Comparison of ENCODE assay signal across 19 cellular contexts in the genomic region with DNA sequence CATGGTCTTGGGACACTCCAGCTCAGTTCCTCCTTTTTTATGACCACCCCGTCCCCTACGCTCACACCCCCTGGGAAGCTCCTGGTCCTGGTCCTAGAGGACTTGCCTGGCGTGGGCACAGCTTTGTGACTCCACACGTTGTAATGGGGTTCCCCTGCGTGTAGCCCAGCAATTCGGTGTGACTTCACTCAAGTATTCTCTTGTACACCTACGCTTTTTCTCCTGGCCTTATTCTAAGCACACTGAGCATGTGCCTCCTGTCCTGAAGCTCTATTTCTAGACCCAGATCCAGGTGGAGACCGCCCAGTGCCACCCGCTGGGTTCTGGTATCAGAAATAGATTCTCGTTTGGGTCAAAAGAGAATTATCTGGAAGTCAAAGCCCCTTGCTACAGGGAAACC. TPM values are rescaled to one million over a fixed set of nuclear protein-coding genes. Genes with fewer than 3 reads are reported as not detected.
A peak's percentile ranks its signal among the peaks of the same experiment; 100 is the strongest.
DNase-seq lines count a peak whose midpoint lies in the region; ATAC-seq, FAIRE-seq and TF ChIP-seq lines count a peak whose summit lies in the region.
"Had no signal": no experiment of that assay in that cellular context is flagged by ENCODE, and none has a peak within 500 bp of the region (broad histone marks: within the 10 kb centered on the region; RNA-seq: fewer than 3 reads in every experiment).

No MANE protein-coding gene starts in this region.

- WGBS in H1 (ENCODE audit: extremely low coverage in 1 of 2, insufficient coverage in 1 of 2, insufficient read length in 1 of 2, insufficient replicate concordance in 2 of 2, low coverage in 1 of 2, low lambda C conversion rate in 2 of 2, missing lambda C conversion rate in 1 of 2), 2 experiments, result 87% methylated on average over 8 of the region's 10 CpGs; no CpG with 5 or more reads in 1 of the 2 experiments
- 92 to 95% methylated on average over 10 of the region's 10 CpGs for WGBS in lower leg skin, 2 donors
- 90% methylated on average over 10 of the region's 10 CpGs for WGBS in SK-N-SH (ENCODE audit: low lambda C conversion rate)

- no peaks in the 10 kb centered on the region for H4K20me1 ChIP-seq in H1 (replicated peaks in 1 of 2; ENCODE audit: control insufficient read depth in 1 of 2, insufficient read depth in 2 of 2, low read length in 2 of 2)
- H4K20me1 ChIP-seq in SK-N-SH (ENCODE audit: insufficient read depth), result no peaks in the 10 kb centered on the region

- H4K5ac ChIP-seq in H1 (ENCODE audit: insufficient read length, low read depth, low read length), result no peak overlapping the region

- H3K27me3 ChIP-seq in H1 (replicated peaks in 1 of 4; ENCODE audit: control insufficient read depth in 3 of 4, extremely low read depth in 1 of 4, insufficient read depth in 3 of 4, low read length in 3 of 4) (no peaks in the 10 kb centered on the region), SK-N-SH (ENCODE audit: insufficient read depth) (no peaks in the 10 kb centered on the region)
- H3K27me3 ChIP-seq: BE2C had no signal

- no peak overlapping the region for H3K18ac ChIP-seq in H1 (ENCODE audit: extremely low read depth, low read length)

- TF ChIP-seq CTCF in NB4 (IDR thresholded peaks at IDR 0.05; ENCODE audit: low read depth, low read length), result no peak
- TF ChIP-seq CTCF in H1 (IDR thresholded peaks at IDR 0.05; ENCODE audit: control extremely low read depth in 1 of 3, insufficient read depth in 1 of 3, low read depth in 1 of 3, low read length in 3 of 3), result no peak
- no peak for TF ChIP-seq CTCF in natural killer cell (IDR thresholded peaks at IDR 0.05)
- TF ChIP-seq CTCF in lower leg skin (IDR thresholded peaks at IDR 0.05), result no peak
- no peak for TF ChIP-seq CTCF in SK-N-SH (IDR thresholded peaks at IDR 0.05)

- H3K79me2 ChIP-seq in H1 (ENCODE audit: control insufficient read depth in 1 of 2, insufficient read depth in 2 of 2, low read length in 2 of 2) (no peaks in the 10 kb centered on the region), SK-N-SH (ENCODE audit: insufficient read depth) (no peaks in the 10 kb centered on the region)

- peak overlapping the region; percentile 15 for H3K4me3 Mint-ChIP-seq in natural killer cell
- H3K4me3 Mint-ChIP-seq: CD4-positive, alpha-beta T cell had no signal

- TF ChIP-seq EP300 in H1 (IDR thresholded peaks at IDR 0.05; ENCODE audit: borderline replicate concordance in 1 of 2, low read depth in 2 of 2, low read length in 2 of 2) (no peak), SK-N-SH (IDR thresholded peaks at IDR 0.05; ENCODE audit: borderline replicate concordance in 1 of 2, low read depth in 1 of 2, low read length in 1 of 2) (no peak)

- peak overlapping the region; percentile 63 for H2BK120ac ChIP-seq in H1 (replicated peaks; ENCODE audit: low read depth, low read length)

- peaks cover 4 to 17% (median 4%) of the 10 kb centered on the region in 4 experiments for H3K4me1 ChIP-seq in H1 (replicated peaks in 1 of 4; ENCODE audit: control insufficient read depth in 3 of 4, insufficient read depth in 4 of 4, low read length in 3 of 4)
- peaks cover 0 to 60% of the 10 kb centered on the region in 2 experiments; a peak in 2 of 4 replicates for H3K4me1 ChIP-seq in SK-N-SH (ENCODE audit: control insufficient read depth in 1 of 2, insufficient read depth in 2 of 2, low read depth in 1 of 2, low read length in 1 of 2)

- FAIRE-seq in H1 (lab: Jason Lieb, UNC) (no peak), H54 (lab: Jason Lieb, UNC) (no peak)
- FAIRE-seq: A204.1, G401.6, HepG2 had no signal

- H3K9me2 ChIP-seq in SK-N-SH, result no peaks in the 10 kb centered on the region

- intact Hi-C loops in natural killer cell (cut with micrococcal nuclease), result no loop called here
- intact Hi-C loops in lower leg skin (cut with DNase I; ENCODE audit: low total_unique reads), result no loop called here

- no peaks in the 10 kb centered on the region for H3K36me3 Mint-ChIP-seq in natural killer cell

- H2BK15ac ChIP-seq in H1 (ENCODE audit: low read length), result no peak overlapping the region; the same call in 1 of the 2 replicates

- ATAC-seq in natural killer cell, result no peak
- ATAC-seq: HepG2 had no signal

- no peak overlapping the region for H3K56ac ChIP-seq in H1 (replicated peaks; ENCODE audit: insufficient read length, low read depth, low read length)

- H3K4me1 Mint-ChIP-seq in natural killer cell, result peaks cover 20 to 26% of the 10 kb centered on the region in 2 donors

- H3K9me3 ChIP-seq in H1 (ENCODE audit: insufficient read depth in 2 of 2, low read depth in 1 of 2, low read length in 1 of 2) (no peaks in the 10 kb centered on the region), SK-N-SH (no peaks in the 10 kb centered on the region)
- H3K9me3 ChIP-seq: BE2C, Caco-2 had no signal

- peak overlapping the region; percentile 82; the same call in 1 of the 2 replicates for H2BK12ac ChIP-seq in H1 (ENCODE audit: low read depth, low read length)

- no peaks in the 10 kb centered on the region for H3K79me1 ChIP-seq in H1 (ENCODE audit: low read depth, low read length)

- 0 out of 2 replicates have a peak overlapping the region, but pooled peaks have one; percentile 55 for H2BK20ac ChIP-seq in H1 (ENCODE audit: low read length)

- H2AFZ ChIP-seq in H1 (ENCODE audit: low read length) (no peak overlapping the region), SK-N-SH (ENCODE audit: low read depth) (no peak overlapping the region)

- no peak overlapping the region; the same call in 1 of the 2 replicates for H2BK5ac ChIP-seq in H1 (ENCODE audit: low read depth, low read length)

- H3K23me2 ChIP-seq in H1 (ENCODE audit: low read depth, low read length), result no peaks in the 10 kb centered on the region

- POLR2A ChIA-PET in H1 (lab: Charles Lee; ENCODE audit: partially characterized antibody) (interaction anchor here (0.9 to 1.3 kb wide), 3 partner anchors 12 to 105 kb away, joined by 3 read pairs; a partner anchor contains a TSS), SK-N-SH (lab: Yijun Ruan, JAX) (interaction anchor here (1.1 kb wide), 1 partner anchor 491 kb away, joined by 3 read pairs; no protein-coding TSS in a partner anchor)

- H2AK5ac ChIP-seq in H1 (ENCODE audit: low read depth, low read length), result 0 out of 2 replicates have a peak overlapping the region, but pooled peaks have one; percentile 40

- H3K4me3 ChIP-seq in NB4 (ENCODE audit: low read depth, low read length), result no peak overlapping the region
- no peak overlapping the region for H3K4me3 ChIP-seq in H1 (ENCODE audit: extremely low read depth in 1 of 4, insufficient read depth in 2 of 4, low read depth in 3 of 4, low read length in 4 of 4)
- no peak overlapping the region for H3K4me3 ChIP-seq in lower leg skin (ENCODE audit: low read depth, poor library complexity, severe bottlenecking)
- H3K4me3 ChIP-seq in SK-N-SH (ENCODE audit: low read depth in 2 of 2, low read length in 1 of 2), result no peak overlapping the region

- H3K9ac ChIP-seq in H1 (replicated peaks in 1 of 4; ENCODE audit: extremely low read depth in 1 of 4, low read depth in 3 of 4, low read length in 3 of 4), result no peak overlapping the region
- no peak overlapping the region for H3K9ac ChIP-seq in SK-N-SH

- DNase-seq in CD1c-positive myeloid dendritic cell (ENCODE audit: extremely low spot score), result peak; percentile 19
- DNase-seq in NB4 (ENCODE audit: low read depth), result peak; percentile 45
- DNase-seq in H1 (ENCODE audit: low read depth in 1 of 2, low spot score in 2 of 2), result no peak
- DNase-seq in natural killer cell, result no peak
- DNase-seq in lower leg skin (ENCODE audit: low spot score in 2 of 2), result no peak
- no peak for DNase-seq in T-helper 2 cell
- DNase-seq in H54 (ENCODE audit: insufficient read length, low spot score), result no peak
- DNase-seq in SK-N-SH, result no peak
- DNase-seq: Caco-2; CD4-positive, alpha-beta T cell; KG1; NCI-H1417; NCI-H187; NCI-H226 had no signal

- no peak overlapping the region for H3K23ac ChIP-seq in H1 (ENCODE audit: insufficient read length)

- no peak overlapping the region for H3K14ac ChIP-seq in H1 (ENCODE audit: insufficient read length)

- H3K36me3 ChIP-seq in H1 (ENCODE audit: control insufficient read depth in 2 of 4, insufficient read depth in 4 of 4, low read length in 3 of 4) (no peaks in the 10 kb centered on the region), SK-N-SH (replicated peaks in 1 of 2; ENCODE audit: control insufficient read depth in 1 of 2, insufficient read depth in 2 of 2, low read length in 1 of 2) (no peaks in the 10 kb centered on the region)

- peak overlapping the region; percentile 24 to 95 for H3K27ac Mint-ChIP-seq in natural killer cell
- H3K27ac Mint-ChIP-seq: CD4-positive, alpha-beta T cell had no signal

- H4K91ac ChIP-seq in H1 (replicated peaks; ENCODE audit: insufficient read length, low read length), result peak overlapping the region; percentile 48

- no peak overlapping the region for H3K4me2 ChIP-seq in H1 (ENCODE audit: insufficient read depth in 1 of 2, low read depth in 2 of 2, low read length in 2 of 2)
- no peak overlapping the region for H3K4me2 ChIP-seq in SK-N-SH

- no peaks in the 10 kb centered on the region for H3F3A ChIP-seq in SK-N-SH (replicated peaks; ENCODE audit: insufficient read depth)

- TF ChIP-seq POLR2A in NB4 (IDR thresholded peaks at IDR 0.05; ENCODE audit: extremely low read depth, insufficient read length), result no peak
- no peak for TF ChIP-seq POLR2A in H1 (IDR thresholded peaks at IDR 0.05; ENCODE audit: control extremely low read depth in 1 of 2, low read depth in 2 of 2, low read length in 2 of 2)
- no peak for TF ChIP-seq POLR2A in lower leg skin (IDR thresholded peaks at IDR 0.05)
- no peak for TF ChIP-seq POLR2A in H54 (IDR thresholded peaks at IDR 0.05; ENCODE audit: low read depth, low read length)

- no peaks in the 10 kb centered on the region for H3K9me3 Mint-ChIP-seq in natural killer cell
- H3K9me3 Mint-ChIP-seq: CD4-positive, alpha-beta T cell had no signal

- H3K27me3 Mint-ChIP-seq in natural killer cell (ENCODE audit: low read depth in 2 of 2), result no peaks in the 10 kb centered on the region
- H3K27me3 Mint-ChIP-seq: CD4-positive, alpha-beta T cell had no signal

- peak overlapping the region; percentile 70 for H3K4ac ChIP-seq in H1 (replicated peaks; ENCODE audit: insufficient read length, low read depth, low read length)

- CTCF ChIA-PET in H1 (lab: Charles Lee; ENCODE audit: partially characterized antibody) (interaction anchor here (0.7 to 26.8 kb wide), 8 partner anchors 11 to 131 kb away, joined by 3 to 617 read pairs (median 6); a partner anchor contains a TSS), SK-N-SH (lab: Yijun Ruan, JAX) (interaction anchor here (0.5 to 2.0 kb wide), 5 partner anchors 15 to 163 kb away, joined by 3 to 8 read pairs (median 5); no protein-coding TSS in a partner anchor)

- TF ChIP-seq RAD21 in H1 (IDR thresholded peaks at IDR 0.05 in 1 of 2, conservative IDR thresholded peaks at IDR 0.05 in 1 of 2; ENCODE audit: low read depth in 2 of 2, low read length in 2 of 2) (no peak), SK-N-SH (IDR thresholded peaks at IDR 0.05; ENCODE audit: low read length) (no peak)

- H3K27ac ChIP-seq in H1 (ENCODE audit: low read depth, low read length), result no peak overlapping the region
- H3K27ac ChIP-seq in SK-N-SH (ENCODE audit: low read depth in 2 of 2, low read length in 1 of 2), result peak overlapping the region in 1 of 2 experiments; percentile 78; a peak in 2 of 4 replicates
- H3K27ac ChIP-seq: RWPE1 had no signal

- H4K8ac ChIP-seq in H1 (ENCODE audit: extremely low read depth, insufficient read depth, low read length), result no peak overlapping the region

RNA-seq across cellular contexts. Expression of a gene that starts 36.0 kb away (rescaled TPM):
- total RNA-seq in H1 (2021; fragmentation: NEBNext Ultra II Directional; extraction: Animal tissue kit (Norgen Biotek cat#: 25700)), result 72.5 and 73.1 TPM in 2 replicates
- polyA plus RNA-seq in H1 (2011; rRNA removed) (26.4 and 27.7 TPM in 2 replicates), SK-N-SH (2012; rRNA removed) (0.05 and 0.12 TPM in 2 replicates)
- polyA plus RNA-seq in H1 (2011; cell fraction: cytosol; rRNA removed), result 15.1 TPM
- polyA plus RNA-seq in H1 (2011; cell fraction: nucleus; rRNA removed), result 33.9 TPM
- polyA plus RNA-seq in H1 (2012, experiment 1 of 2), result 54.0 to 78.2 TPM (median 68.9 TPM) in 4 replicates
- polyA plus RNA-seq in H1 (2012, experiment 2 of 2), result 70.7 TPM
- 150 TPM for polyA plus RNA-seq in H1 (2013, experiment 1 of 2)
- polyA plus RNA-seq in H1 (2013, experiment 2 of 2), result 144 TPM
- polyA minus RNA-seq in H1 (2011; rRNA and poly(A)+ RNA removed), result 19.3 and 21.6 TPM in 2 replicates
- polyA minus RNA-seq in H1 (2011; cell fraction: cytosol; rRNA and poly(A)+ RNA removed), result 41.2 TPM
- 19.9 TPM for polyA minus RNA-seq in H1 (2011; cell fraction: nucleus; rRNA and poly(A)+ RNA removed)
- total RNA-seq in natural killer cell (100 to 1,000 TPM in 2 of 3 donors, 10 to 100 TPM in 1; 87.5 to 151 (median 113) TPM), lower leg skin (1 to 10 TPM; 1.2 to 2.6 (median 1.8) TPM)
- 0.04 TPM in 2 replicates for polyA plus RNA-seq in SK-N-SH (2012; cell fraction: cytosol; rRNA removed)
- 0.19 and 0.30 TPM in 2 replicates for polyA plus RNA-seq in SK-N-SH (2012; cell fraction: nucleus; rRNA removed)

Comparison
In these comparisons a context has a peak if more than half of its experiments do, and no peak if none do; other contexts are left out.
1. DNase-seq: peak in CD1c-positive myeloid dendritic cell (single experiment) and NB4 (single experiment); none in H1 (0 of 2), natural killer cell (single experiment), lower leg skin (0 of 2), T-helper 2 cell (0 of 5), H54 (single experiment) and SK-N-SH (single experiment).
2. RNA of a gene that starts 36.0 kb away (total RNA-seq): 87.5 to 151 TPM in natural killer cell and 72.5 to 73.1 TPM in H1; 1.2 to 2.6 TPM in lower leg skin; every median in the first group is over 10 times any median in the second.